In the genomic region with DNA sequence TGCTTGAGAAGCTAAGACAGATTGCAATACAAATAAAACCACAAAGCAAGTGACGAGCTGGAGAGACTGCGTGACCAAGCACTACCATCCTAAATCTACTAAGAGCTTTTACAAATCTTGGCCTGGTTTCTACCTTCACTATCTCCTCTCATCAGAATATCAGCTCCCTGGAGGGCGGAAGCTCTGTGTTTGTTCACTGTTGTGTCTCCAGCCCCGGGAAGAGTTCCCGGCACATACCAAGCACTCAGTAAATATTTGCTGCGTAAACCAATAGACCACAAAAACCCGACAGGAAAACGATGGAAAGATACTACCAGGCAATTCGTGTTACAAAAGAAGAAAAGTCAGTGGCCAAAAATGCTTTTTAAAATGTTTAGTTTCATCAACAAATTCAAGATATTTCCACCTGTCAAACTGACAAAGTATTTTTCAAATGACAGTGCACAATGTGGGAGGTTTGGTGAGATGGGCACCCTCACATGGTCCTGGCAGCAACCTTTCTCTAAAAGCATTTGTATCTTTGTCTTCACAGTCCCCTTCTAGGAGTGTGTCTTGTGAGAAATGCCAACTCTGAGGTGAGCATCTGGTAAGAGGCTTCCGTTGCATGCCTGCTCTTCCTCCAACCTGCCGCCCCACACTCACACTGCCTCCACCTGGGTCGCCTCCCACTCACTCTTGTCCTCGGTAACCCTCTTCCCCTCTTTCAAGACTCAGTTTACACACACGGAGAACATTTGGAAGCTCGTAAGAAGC, we compare ENCODE assay signal across 12 cellular contexts. TPM values are rescaled to one million over a fixed set of nuclear protein-coding genes. Genes with fewer than 3 reads are reported as not detected.
DNase-seq lines count a peak whose midpoint lies in the region; FAIRE-seq and TF ChIP-seq lines count a peak whose summit lies in the region.
"Had no signal": no experiment of that assay in that cellular context is flagged by ENCODE, and none has a peak within 500 bp of the region (broad histone marks: within the 10 kb centered on the region; RNA-seq: fewer than 3 reads in every experiment).

No MANE protein-coding gene starts in this region.

- H3K27me3 Mint-ChIP-seq in T-helper 1 cell treated with Interleukin-12 subunit alpha and Interleukin-12 subunit beta and Interleukin-4 antibody, amounts not matched to agents 30 μg/mL and 1 μg/mL, for 36 hours (ENCODE audit: low read depth), result peaks cover 5% of the 10 kb centered on the region
- H3K27me3 Mint-ChIP-seq: CD4-positive, CD25-positive, alpha-beta regulatory T cell had no signal

- intact Hi-C loops in stomach (cut with DNase I; ENCODE audit: low total_unique reads), result no loop called here

- peak overlapping the region; percentile 37 to 59 (median 46) for H3K27ac ChIP-seq in stomach
- H3K27ac ChIP-seq in SJCRH30, result no peak overlapping the region
- H3K27ac ChIP-seq: RWPE1 had no signal

- no peak for TF ChIP-seq EP300 in stomach (IDR thresholded peaks at IDR 0.05)

- H3K9me3 Mint-ChIP-seq in T-helper 1 cell treated with Interleukin-12 subunit alpha and Interleukin-12 subunit beta and Interleukin-4 antibody, amounts not matched to agents 30 μg/mL and 1 μg/mL, for 36 hours, result no peaks in the 10 kb centered on the region

- DNase-seq in T-helper 1 cell, result no peak
- DNase-seq in NCI-H345 treated with DMSO at 0.1 percent for 48 hours (lab: John Stamatoyannopoulos, UW; ENCODE audit: unreplicated experiment), result peak; percentile 31
- peak; percentile 96 for DNase-seq in choroid plexus epithelial cell (ENCODE audit: low read depth)
- peak; percentile 62 for DNase-seq in stomach
- DNase-seq in D721Med (ENCODE audit: insufficient read length, low spot score), result no peak
- no peak for DNase-seq in SJCRH30
- DNase-seq in cerebellar cortex (ENCODE audit: low spot score), result no peak
- DNase-seq: CD4-positive, CD25-positive, alpha-beta regulatory T cell had no signal

- H3K36me3 ChIP-seq in stomach (no peaks in the 10 kb centered on the region), SJCRH30 (no peaks in the 10 kb centered on the region)

- TF ChIP-seq CTCF in choroid plexus epithelial cell (conservative IDR thresholded peaks at IDR 0.05; ENCODE audit: low read depth, low read length) (no peak), stomach (IDR thresholded peaks at IDR 0.05) (no peak), D721Med (IDR thresholded peaks at IDR 0.05; ENCODE audit: insufficient read depth, missing control alignments) (no peak)

- H3K27ac Mint-ChIP-seq in T-helper 1 cell treated with Interleukin-12 subunit alpha and Interleukin-12 subunit beta and Interleukin-4 antibody, amounts not matched to agents 30 μg/mL and 1 μg/mL, for 36 hours, result peak overlapping the region; percentile 54
- H3K27ac Mint-ChIP-seq: CD4-positive, CD25-positive, alpha-beta regulatory T cell had no signal

- H3K27me3 ChIP-seq in stomach (no peaks in the 10 kb centered on the region), SJCRH30 (peaks cover 8% of the 10 kb centered on the region; the same call in 1 of the 2 replicates)

- peaks cover 0 to 6% (median 0%) of the 10 kb centered on the region in 4 donors for H3K9me3 ChIP-seq in stomach
- no peaks in the 10 kb centered on the region for H3K9me3 ChIP-seq in SJCRH30 (replicated peaks)

- no peak for FAIRE-seq in D721Med (lab: Jason Lieb, UNC)

- H3K4me1 Mint-ChIP-seq in T-helper 1 cell treated with Interleukin-12 subunit alpha and Interleukin-12 subunit beta and Interleukin-4 antibody, amounts not matched to agents 30 μg/mL and 1 μg/mL, for 36 hours (ENCODE audit: low read depth), result peaks cover 9% of the 10 kb centered on the region

- TF ChIP-seq POLR2A in stomach (IDR thresholded peaks at IDR 0.05), result no peak

- H3K36me3 Mint-ChIP-seq in T-helper 1 cell treated with Interleukin-12 subunit alpha and Interleukin-12 subunit beta and Interleukin-4 antibody, amounts not matched to agents 30 μg/mL and 1 μg/mL, for 36 hours (ENCODE audit: low read depth), result no peaks in the 10 kb centered on the region
- H3K36me3 Mint-ChIP-seq: CD4-positive, CD25-positive, alpha-beta regulatory T cell had no signal

- peaks cover 41 to 56% (median 47%) of the 10 kb centered on the region in 4 donors for H3K4me1 ChIP-seq in stomach
- H3K4me1 ChIP-seq in SJCRH30, result peaks cover 34% of the 10 kb centered on the region

- no peak overlapping the region for H3K4me3 Mint-ChIP-seq in T-helper 1 cell treated with Interleukin-12 subunit alpha and Interleukin-12 subunit beta and Interleukin-4 antibody, amounts not matched to agents 30 μg/mL and 1 μg/mL, for 36 hours
- H3K4me3 Mint-ChIP-seq: CD4-positive, CD25-positive, alpha-beta regulatory T cell had no signal

- 40 to 54% (median 42%) methylated on average over 15 of the region's 15 CpGs for WGBS in stomach, 5 donors

- H3K4me3 ChIP-seq in choroid plexus epithelial cell (ENCODE audit: low read depth, low read length), result no peak overlapping the region
- H3K4me3 ChIP-seq in stomach, result no peak overlapping the region
- H3K4me3 ChIP-seq in SJCRH30, result no peak overlapping the region

RNA-seq across cellular contexts. Expression of gene SLC1A7, which starts 34.7 kb away (rescaled TPM):
- under 1 TPM in 2 of 5 donors, not detected in 3; 0.29 to 0.45 TPM for total RNA-seq in stomach
- under 1 TPM in 1 of 3 donors, not detected in 2; 0.08 TPM for polyA plus RNA-seq in stomach
- 0.04 TPM in 1 of 2 replicates, not detected in the other for total RNA-seq in SJCRH30 (2014; rRNA removed; shearing (Covaris generic))
- total RNA-seq: CD4-positive, CD25-positive, alpha-beta regulatory T cell; LHCN-M2; renal cortical epithelial cell had no signal
- polyA plus RNA-seq: CD4-positive, CD25-positive, alpha-beta regulatory T cell had no signal

RNA-seq across cellular contexts. Expression of gene PODN, which starts 45.7 kb away (rescaled TPM):
- total RNA-seq in stomach, result 100 to 1,000 TPM in 3 of 5 donors, 10 to 100 TPM in 2; 19.8 to 356 (median 128) TPM
- 10 to 100 TPM in 1 of 3 donors, 1 to 10 TPM in 2; 8.3 to 18.4 (median 9.6) TPM for polyA plus RNA-seq in stomach
- total RNA-seq in SJCRH30 (2014; rRNA removed; shearing (Covaris generic)), result 0.41 and 0.42 TPM in 2 replicates
- total RNA-seq: CD4-positive, CD25-positive, alpha-beta regulatory T cell; LHCN-M2 had no signal
- polyA plus RNA-seq: CD4-positive, CD25-positive, alpha-beta regulatory T cell had no signal

Comparison
In these comparisons a context has a peak if more than half of its experiments do, and no peak if none do; other contexts are left out.
1. DNase-seq: peak in NCI-H345 treated with DMSO at 0.1 percent for 48 hours (single experiment), choroid plexus epithelial cell (single experiment) and stomach (single experiment); none in T-helper 1 cell (0 of 5), D721Med (single experiment), SJCRH30 (0 of 2) and cerebellar cortex (single experiment).
2. RNA of gene PODN, which starts 45.7 kb away (total RNA-seq): 19.8 to 356 TPM in stomach; 0.41 to 0.42 TPM in SJCRH30; every median in the first group is over 10 times any median in the second.